Comparison of ENCODE assay signal across 8 cellular contexts in the genomic region with DNA sequence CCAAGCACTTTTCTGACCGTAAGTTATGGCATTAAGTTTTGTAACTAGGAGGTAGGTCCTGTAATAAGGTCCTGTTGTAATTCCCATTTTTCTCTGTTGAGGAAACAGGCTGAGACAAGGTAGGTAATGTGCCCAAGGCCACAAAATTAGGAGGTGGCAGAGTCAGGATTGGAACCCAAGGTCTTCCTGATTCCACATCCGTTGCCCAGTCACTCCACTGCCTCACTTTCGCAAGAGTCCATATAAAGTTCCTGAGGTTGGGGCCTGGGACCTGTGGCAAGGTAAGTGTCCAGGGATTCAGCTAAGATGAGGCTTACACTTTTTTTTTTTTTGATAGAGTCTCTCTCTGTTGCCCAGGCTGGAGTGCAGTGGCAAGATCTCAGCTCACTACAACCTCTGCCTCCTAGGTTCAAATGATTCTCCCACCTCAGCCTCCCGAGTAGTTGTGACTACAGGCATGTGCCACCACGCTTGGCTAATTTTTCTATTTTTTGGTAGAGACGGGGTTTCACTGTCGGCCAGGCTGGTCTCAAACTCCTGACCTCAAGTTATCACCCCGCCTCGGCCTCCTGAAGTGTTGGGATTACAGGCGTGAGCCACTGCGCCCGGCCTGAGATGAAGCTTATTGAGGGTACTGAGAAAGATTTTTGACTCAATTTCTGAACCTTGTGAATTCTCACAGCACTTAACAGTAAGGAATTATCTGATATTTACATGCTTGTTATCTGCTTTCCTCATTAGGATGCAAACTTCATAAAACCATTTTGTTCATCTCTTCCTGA. TPM values are rescaled to one million over a fixed set of nuclear protein-coding genes. Genes with fewer than 3 reads are reported as not detected.
A peak's percentile ranks its signal among the peaks of the same experiment; 100 is the strongest.
DNase-seq lines count a peak whose midpoint lies in the region; ATAC-seq, FAIRE-seq and TF ChIP-seq lines count a peak whose summit lies in the region.

No MANE protein-coding gene starts in this region.

- peak overlapping the region; percentile 33 for H3K4me3 ChIP-seq in AG09309 (ENCODE audit: control insufficient read depth, low read depth, low read length)
- H3K4me3 ChIP-seq in MG63 = peak overlapping the region; percentile 41

- H3K4me1 Mint-ChIP-seq in neural crest cell = peaks cover 27% of the 10 kb centered on the region

- no peaks in the 10 kb centered on the region for H3K36me3 ChIP-seq in MG63

- no peak for ATAC-seq in HG02973 (IDR thresholded peaks at IDR 0.05; ENCODE audit: unreplicated experiment)

- no peaks in the 10 kb centered on the region for H3K9me3 Mint-ChIP-seq in neural crest cell

- TF ChIP-seq CTCF in AG09309 (IDR thresholded peaks at IDR 0.05; ENCODE audit: control insufficient read depth, insufficient read depth, low read depth, low read length, missing control alignments) = no peak
- no peak for TF ChIP-seq CTCF in neural crest cell (conservative IDR thresholded peaks at IDR 0.05)

- DNase-seq in AG09309 (ENCODE audit: low read depth) = no peak
- DNase-seq in MG63 = no peak
- no peak for DNase-seq in neural crest cell (ENCODE audit: low read depth, low spot score)
- no peak for DNase-seq in DMS53 (lab: John Stamatoyannopoulos, UW)
- DNase-seq in hepatic stellate cell (ENCODE audit: low spot score) = no peak
- no peak for DNase-seq in GM19239 (ENCODE audit: insufficient read length, low spot score)

- H3K27ac Mint-ChIP-seq in neural crest cell (ENCODE audit: unreplicated experiment) = peak overlapping the region; percentile 95

- H3K27ac ChIP-seq in cingulate gyrus (ENCODE audit: low read depth, low read length) = peak overlapping the region; percentile 77

- no peaks in the 10 kb centered on the region for H3K36me3 Mint-ChIP-seq in neural crest cell (ENCODE audit: low read depth)

- no peak overlapping the region for H3K4me3 Mint-ChIP-seq in neural crest cell

- no peak for FAIRE-seq in GM19239 (lab: Jason Lieb, UNC)

- no peaks in the 10 kb centered on the region for H3K9me3 ChIP-seq in MG63

- no peaks in the 10 kb centered on the region for H3K27me3 ChIP-seq in MG63

- no peaks in the 10 kb centered on the region for H3K27me3 Mint-ChIP-seq in neural crest cell (ENCODE audit: low read depth)

RNA-seq across cellular contexts. Expression of a gene that starts 20.3 kb away (rescaled TPM):
- total RNA-seq in MG63 (2014; rRNA removed; shearing (Covaris generic); ENCODE audit: low replicate concordance) = 23.1 and 49.1 TPM in 2 replicates
- total RNA-seq in neural crest cell = 62.5 and 63.5 TPM in 2 replicates
